ENCODE assay signal across 16 cellular contexts in the genomic region with DNA sequence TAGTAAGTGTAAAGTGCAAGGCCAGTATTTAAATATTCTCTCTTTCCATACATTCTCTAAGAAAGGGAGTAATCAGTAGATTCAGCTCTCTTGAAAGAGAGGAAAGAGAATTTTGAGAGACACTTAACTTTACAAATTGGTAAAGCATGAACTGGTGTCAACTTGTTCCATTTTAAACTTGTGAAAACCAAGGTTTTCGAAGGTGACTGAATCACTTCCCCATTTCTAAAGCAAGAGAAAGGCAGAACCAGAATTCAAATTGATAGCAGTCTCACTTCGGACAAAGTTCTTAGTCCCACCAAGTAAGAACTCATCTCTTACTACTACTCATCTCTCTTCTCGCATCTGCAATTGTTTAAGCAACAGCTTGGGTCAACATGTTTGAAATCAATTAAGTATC. TPM values are rescaled to one million over a fixed set of nuclear protein-coding genes. Genes with fewer than 3 reads are reported as not detected.
"Had no signal": no experiment of that assay in that cellular context is flagged by ENCODE, and none has a peak within 500 bp of the region (broad histone marks: within the 10 kb centered on the region; RNA-seq: fewer than 3 reads in every experiment).

No MANE protein-coding gene starts in this region.

- ATAC-seq: gastroesophageal sphincter, left cardiac atrium had no signal

- H3K27ac Mint-ChIP-seq: activated CD4-positive, alpha-beta memory T cell treated with anti-CD3 and anti-CD28 coated beads for 36 hours; activated naive CD8-positive, alpha-beta T cell; immature natural killer cell; memory B cell; nephron progenitor cell had no signal

- FAIRE-seq: colon had no signal

- H3K4me1 Mint-ChIP-seq: immature natural killer cell had no signal

- H3K4me3 ChIP-seq: gastroesophageal sphincter, sigmoid colon had no signal

- H3K36me3 Mint-ChIP-seq: activated CD4-positive, alpha-beta memory T cell treated with anti-CD3 and anti-CD28 coated beads for 36 hours; immature natural killer cell had no signal

- H3K4me3 Mint-ChIP-seq: activated CD4-positive, alpha-beta memory T cell treated with anti-CD3 and anti-CD28 coated beads for 36 hours; activated naive CD8-positive, alpha-beta T cell; immature natural killer cell; memory B cell; nephron progenitor cell had no signal

- H3K9me3 ChIP-seq: gastroesophageal sphincter, sigmoid colon had no signal

- H3K9me3 Mint-ChIP-seq: activated CD4-positive, alpha-beta memory T cell treated with anti-CD3 and anti-CD28 coated beads for 36 hours had no signal

- DNase-seq: activated CD4-positive, alpha-beta memory T cell treated with anti-CD3 and anti-CD28 coated beads for 36 hours; activated CD4-positive, alpha-beta T cell treated with anti-CD3 and anti-CD28 coated beads for 1 hour; activated gamma-delta T cell; activated T-cell treated with anti-CD3 and anti-CD28 coated beads, Interleukin-2, amount 50 U/mL, for 48 hours; amygdala; effector CD4-positive, alpha-beta T cell; immature natural killer cell; left cardiac atrium; nephron progenitor cell; sigmoid colon; stimulated activated CD4-positive, alpha-beta T cell treated with anti-CD3 and anti-CD28 coated beads, Interleukin-12 subunit alpha, Interleukin-12 subunit beta, amount 100 ng/mL, for 4 hours; stimulated activated naive CD4-positive, alpha-beta T cell had no signal

- H3K27me3 ChIP-seq: gastroesophageal sphincter, sigmoid colon had no signal

RNA-seq across cellular contexts. Expression of a gene that starts 22.4 kb away (rescaled TPM):
- total RNA-seq: activated CD4-positive, alpha-beta memory T cell treated with anti-CD3 and anti-CD28 coated beads for 36 hours had no signal
- polyA plus RNA-seq: immature natural killer cell had no signal
